ENCODE assay signal across 1 cellular context in genomic region chr7:151876899-151877777, GRCh38.
A peak's percentile ranks its signal among the peaks of the same experiment; 100 is the strongest.
TF ChIP-seq lines count a peak whose summit lies in the region.

PRKAG2 (minus strand) TSS chr7:151877115; CDS start chr7:151876620, 495 bp downstream.

TF ChIP-seq in K562, 482 proteins besides CTCF, POLR2A, EP300 and RAD21 (continued from another document):
- TF ChIP-seq GTF2E2 (tag; IDR thresholded peaks at IDR 0.05) (no peak), SOX6 (IDR thresholded peaks at IDR 0.05) (no peak), MAFK (IDR thresholded peaks at IDR 0.05; ENCODE audit: low read length) (no peak), ZNF146 (CRISPR knock-in tag; IDR thresholded peaks at IDR 0.05; ENCODE audit: unreplicated experiment) (no peak), DEAF1 (CRISPR knock-in tag; IDR thresholded peaks at IDR 0.05) (no peak), SRSF9 (IDR thresholded peaks at IDR 0.05; ENCODE audit: borderline replicate concordance, low read depth, low read length) (no peak), RAD51 (IDR thresholded peaks at IDR 0.05; ENCODE audit: borderline replicate concordance, low read depth) (no peak), KDM5B (IDR thresholded peaks at IDR 0.05; ENCODE audit: insufficient replicate concordance, low read depth, low read length) (no peak), NFRKB (IDR thresholded peaks at IDR 0.05; ENCODE audit: low read depth) (no peak), PRMT5 (CRISPR knock-in tag; IDR thresholded peaks at IDR 0.05) (no peak), ZNF398 (CRISPR knock-in tag; IDR thresholded peaks at IDR 0.05) (no peak), HOMEZ (CRISPR knock-in tag; IDR thresholded peaks at IDR 0.05) (no peak), BCOR (IDR thresholded peaks at IDR 0.05) (no peak), RUNX1 (IDR thresholded peaks at IDR 0.05; ENCODE audit: low read depth) (no peak), THAP7 (CRISPR knock-in tag; IDR thresholded peaks at IDR 0.05) (no peak), CCNT2 (IDR thresholded peaks at IDR 0.05; ENCODE audit: borderline replicate concordance, extremely low read depth, insufficient read length, low read depth, low read length) (no peak), HCFC1 (IDR thresholded peaks at IDR 0.05; ENCODE audit: low read depth, low read length) (no peak), L3MBTL2 (IDR thresholded peaks at IDR 0.05) (no peak; the same call in 1 of the 2 replicates), BRF1 (IDR thresholded peaks at IDR 0.05; ENCODE audit: borderline replicate concordance, extremely low read depth, insufficient read length) (no peak), MBD2 (IDR thresholded peaks at IDR 0.05; ENCODE audit: borderline replicate concordance, low read depth) (no peak), RFX1 (IDR thresholded peaks at IDR 0.05) (no peak), BMI1 (IDR thresholded peaks at IDR 0.05; ENCODE audit: low read length) (no peak), CXXC5 (CRISPR knock-in tag; IDR thresholded peaks at IDR 0.05) (0 out of 2 replicates have a peak, but pooled peaks have one; percentile 26), HNRNPLL (IDR thresholded peaks at IDR 0.05; ENCODE audit: low read depth, low read length, poor library complexity, severe bottlenecking) (peak; percentile 11), ZNF57 (CRISPR knock-in tag; IDR thresholded peaks at IDR 0.05) (no peak), POLR3A (IDR thresholded peaks at IDR 0.05; ENCODE audit: borderline replicate concordance, extremely low read depth, insufficient read depth, insufficient read length) (no peak), ZNF785 (CRISPR knock-in tag; IDR thresholded peaks at IDR 0.05) (no peak), CREB1 (IDR thresholded peaks at IDR 0.05) (no peak), CREB1 (CRISPR knock-in tag; IDR thresholded peaks at IDR 0.05) (no peak), PCBP2 (IDR thresholded peaks at IDR 0.05; ENCODE audit: low read depth, low read length, poor library complexity, severe bottlenecking) (no peak), ZNF561 (CRISPR knock-in tag; conservative IDR thresholded peaks at IDR 0.05) (no peak), RBM25 (IDR thresholded peaks at IDR 0.05; ENCODE audit: low read depth, low read length, severe bottlenecking) (no peak), POU5F1 (IDR thresholded peaks at IDR 0.05; ENCODE audit: borderline replicate concordance, low read depth, low read length, partially characterized antibody) (no peak), VEZF1 (CRISPR knock-in tag; IDR thresholded peaks at IDR 0.05) (peak; percentile 45), GABPB2 (CRISPR knock-in tag; conservative IDR thresholded peaks at IDR 0.05) (no peak), ELF1 (tag; IDR thresholded peaks at IDR 0.05) (no peak), PML (IDR thresholded peaks at IDR 0.05; ENCODE audit: low read length) (no peak)
